In the genomic region with DNA sequence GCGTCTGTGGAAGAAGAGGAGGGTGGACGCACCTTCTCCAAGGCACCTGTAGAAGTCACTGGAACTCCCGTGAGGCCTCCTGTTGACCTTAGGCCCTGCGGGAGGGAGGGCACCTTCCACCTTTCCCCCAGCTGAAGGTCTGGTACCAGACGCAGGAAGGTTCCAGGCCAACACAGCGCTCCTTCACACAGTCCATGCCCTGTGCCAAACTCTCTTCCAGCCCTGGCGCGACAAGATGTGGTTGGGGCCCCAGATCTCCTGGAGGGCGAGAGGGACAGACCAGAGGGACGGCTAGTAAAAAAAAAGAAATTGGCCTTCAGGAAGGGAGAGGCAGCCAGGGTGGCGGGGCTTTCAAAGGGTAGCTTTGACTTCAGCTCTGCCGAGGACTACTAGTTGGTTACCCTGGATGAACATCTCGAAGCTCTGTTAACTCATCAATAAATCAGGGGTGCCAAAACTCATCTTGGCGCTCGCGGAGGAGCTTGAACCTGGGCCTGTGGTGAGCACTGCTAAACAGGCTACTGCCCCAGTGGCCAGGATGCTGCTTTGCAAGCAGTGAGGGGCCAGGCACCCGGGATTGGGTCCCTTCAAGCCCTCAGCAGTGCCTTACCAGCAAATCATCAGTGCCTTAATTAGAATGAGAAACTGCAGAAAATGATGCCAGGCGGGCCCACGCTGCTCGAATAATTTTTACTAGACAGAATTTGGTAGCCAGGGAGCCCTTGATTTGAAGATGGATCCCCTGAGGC, we compare ENCODE assay signal across 10 cellular contexts. TPM values are rescaled to one million over a fixed set of nuclear protein-coding genes. Genes with fewer than 3 reads are reported as not detected.
DNase-seq lines count a peak whose midpoint lies in the region; ATAC-seq lines count a peak whose summit lies in the region.
"Had no signal": no experiment of that assay in that cellular context is flagged by ENCODE, and none has a peak within 500 bp of the region (broad histone marks: within the 10 kb centered on the region; RNA-seq: fewer than 3 reads in every experiment).

No MANE protein-coding gene starts in this region.

- intact Hi-C loops in activated T-helper 1 cell treated with anti-CD3 and anti-CD28 coated beads, Interleukin-12 subunit alpha, Interleukin-12 subunit beta, Interleukin-2, Interleukin-4 antibody, amounts not matched to agents 30 ng/mL and 10 ng/mL and 1 ng/mL, durations not matched to agents 14 hours and 24 hours and 36 hours (cut with micrococcal nuclease), result no loop called here
- intact Hi-C loops in left ventricle myocardium superior (cut with micrococcal nuclease), result no loop called here

- peaks cover 26 to 31% (median 28%) of the 10 kb centered on the region in 3 donors for H3K36me3 ChIP-seq in skeletal muscle tissue (ENCODE audit: control insufficient read depth in 3 of 3, insufficient read depth in 3 of 3, low read length in 3 of 3)

- ATAC-seq in left ventricle myocardium superior (peak; percentile 7), GM19452 (IDR thresholded peaks at IDR 0.05; ENCODE audit: unreplicated experiment) (no peak)

- H3K9me3 Mint-ChIP-seq in activated T-helper 1 cell treated with anti-CD3 and anti-CD28 coated beads, Interleukin-12 subunit alpha, Interleukin-12 subunit beta, Interleukin-2, Interleukin-4 antibody, amounts not matched to agents 30 ng/mL and 10 ng/mL and 1 ng/mL, durations not matched to agents 14 hours and 24 hours and 36 hours, result no peaks in the 10 kb centered on the region

- peak overlapping the region; percentile 39 for H3K4me3 Mint-ChIP-seq in activated T-helper 1 cell treated with anti-CD3 and anti-CD28 coated beads, Interleukin-12 subunit alpha, Interleukin-12 subunit beta, Interleukin-2, Interleukin-4 antibody, amounts not matched to agents 30 ng/mL and 10 ng/mL and 1 ng/mL, durations not matched to agents 14 hours and 24 hours and 36 hours

- no peak overlapping the region for H3K27ac ChIP-seq in skeletal muscle tissue (ENCODE audit: low read depth, low read length)
- H3K27ac ChIP-seq: sigmoid colon had no signal

- H3K9me3 ChIP-seq in skeletal muscle tissue (ENCODE audit: control insufficient read depth in 3 of 3, low read length in 3 of 3), result no peaks in the 10 kb centered on the region
- H3K9me3 ChIP-seq: sigmoid colon had no signal

- peaks cover 10 to 22% (median 18%) of the 10 kb centered on the region in 3 donors for H3K4me1 ChIP-seq in skeletal muscle tissue (ENCODE audit: control insufficient read depth in 3 of 3, insufficient read depth in 3 of 3, low read length in 3 of 3)

- peaks cover 40% of the 10 kb centered on the region for H3K27me3 Mint-ChIP-seq in activated T-helper 1 cell treated with anti-CD3 and anti-CD28 coated beads, Interleukin-12 subunit alpha, Interleukin-12 subunit beta, Interleukin-2, Interleukin-4 antibody, amounts not matched to agents 30 ng/mL and 10 ng/mL and 1 ng/mL, durations not matched to agents 14 hours and 24 hours and 36 hours (ENCODE audit: insufficient read depth)

- H3K9ac ChIP-seq in skeletal muscle tissue (ENCODE audit: low read depth in 1 of 3, low read length in 3 of 3), result peak overlapping the region in 2 of 3 donors; percentile 32 to 54

- peaks cover 26% of the 10 kb centered on the region for H3K36me3 Mint-ChIP-seq in activated T-helper 1 cell treated with anti-CD3 and anti-CD28 coated beads, Interleukin-12 subunit alpha, Interleukin-12 subunit beta, Interleukin-2, Interleukin-4 antibody, amounts not matched to agents 30 ng/mL and 10 ng/mL and 1 ng/mL, durations not matched to agents 14 hours and 24 hours and 36 hours (ENCODE audit: low read depth)

- H3K4me1 Mint-ChIP-seq in activated T-helper 1 cell treated with anti-CD3 and anti-CD28 coated beads, Interleukin-12 subunit alpha, Interleukin-12 subunit beta, Interleukin-2, Interleukin-4 antibody, amounts not matched to agents 30 ng/mL and 10 ng/mL and 1 ng/mL, durations not matched to agents 14 hours and 24 hours and 36 hours (ENCODE audit: low read depth), result no peaks in the 10 kb centered on the region

- DNase-seq in NCI-H82 (lab: John Stamatoyannopoulos, UW), result peak; percentile 52
- no peak for DNase-seq in NCI-H82 treated with DMSO at 0.1 percent for 48 hours (lab: John Stamatoyannopoulos, UW; ENCODE audit: unreplicated experiment)
- no peak for DNase-seq in activated T-helper 1 cell treated with anti-CD3 and anti-CD28 coated beads, Interleukin-12 subunit alpha, Interleukin-12 subunit beta, Interleukin-2, Interleukin-4 antibody, amounts not matched to agents 30 ng/mL and 10 ng/mL and 1 ng/mL, durations not matched to agents 14 hours and 24 hours and 36 hours (ENCODE audit: low spot score)
- DNase-seq in left ventricle myocardium superior, result no peak
- no peak for DNase-seq in D341Med (ENCODE audit: low spot score)
- no peak for DNase-seq in NCI-H2081 (lab: John Stamatoyannopoulos, UW)
- DNase-seq: sigmoid colon had no signal

- H3K27me3 ChIP-seq in skeletal muscle tissue (ENCODE audit: control insufficient read depth in 3 of 3, insufficient read depth in 3 of 3, low read length in 3 of 3), result peaks cover 34 to 41% (median 41%) of the 10 kb centered on the region in 3 donors

- H3K4me3 ChIP-seq in skeletal muscle tissue (ENCODE audit: low read length in 3 of 3), result peak overlapping the region in 2 of 3 donors; percentile 45 to 64

- no peak overlapping the region for H3K27ac Mint-ChIP-seq in activated T-helper 1 cell treated with anti-CD3 and anti-CD28 coated beads, Interleukin-12 subunit alpha, Interleukin-12 subunit beta, Interleukin-2, Interleukin-4 antibody, amounts not matched to agents 30 ng/mL and 10 ng/mL and 1 ng/mL, durations not matched to agents 14 hours and 24 hours and 36 hours

RNA-seq across cellular contexts. Expression of a gene that starts 14.9 kb away (rescaled TPM):
- 22.2 and 23.0 TPM in 2 replicates for total RNA-seq in activated T-helper 1 cell treated with anti-CD3 and anti-CD28 coated beads, Interleukin-12 subunit alpha, Interleukin-12 subunit beta, Interleukin-2, Interleukin-4 antibody, amounts not matched to agents 30 ng/mL and 10 ng/mL and 1 ng/mL, durations not matched to agents 14 hours and 24 hours and 36 hours
- 11.5 TPM for total RNA-seq in left ventricle myocardium superior
- 9.9 TPM for total RNA-seq in skeletal muscle tissue

RNA-seq across cellular contexts. Expression of a gene that starts 28.0 kb away (rescaled TPM):
- 0.29 TPM in 1 of 2 replicates, not detected in the other for total RNA-seq in activated T-helper 1 cell treated with anti-CD3 and anti-CD28 coated beads, Interleukin-12 subunit alpha, Interleukin-12 subunit beta, Interleukin-2, Interleukin-4 antibody, amounts not matched to agents 30 ng/mL and 10 ng/mL and 1 ng/mL, durations not matched to agents 14 hours and 24 hours and 36 hours
- not detected for total RNA-seq in left ventricle myocardium superior
- total RNA-seq in skeletal muscle tissue, result not detected
- total RNA-seq: activated CD8-positive, alpha-beta memory T cell treated with anti-CD3 and anti-CD28 coated beads for 36 hours had no signal

RNA-seq across cellular contexts. Expression of a gene that starts 32.9 kb away (rescaled TPM):
- total RNA-seq in activated T-helper 1 cell treated with anti-CD3 and anti-CD28 coated beads, Interleukin-12 subunit alpha, Interleukin-12 subunit beta, Interleukin-2, Interleukin-4 antibody, amounts not matched to agents 30 ng/mL and 10 ng/mL and 1 ng/mL, durations not matched to agents 14 hours and 24 hours and 36 hours, result 23.2 and 29.0 TPM in 2 replicates
- 3.1 TPM for total RNA-seq in left ventricle myocardium superior
- 6.3 TPM for total RNA-seq in skeletal muscle tissue

RNA-seq across cellular contexts. Expression of a gene that starts 40.9 kb away (rescaled TPM):
- 29.2 and 30.1 TPM in 2 replicates for total RNA-seq in activated T-helper 1 cell treated with anti-CD3 and anti-CD28 coated beads, Interleukin-12 subunit alpha, Interleukin-12 subunit beta, Interleukin-2, Interleukin-4 antibody, amounts not matched to agents 30 ng/mL and 10 ng/mL and 1 ng/mL, durations not matched to agents 14 hours and 24 hours and 36 hours
- total RNA-seq in left ventricle myocardium superior, result 20.0 TPM
- total RNA-seq in skeletal muscle tissue, result 26.1 TPM

RNA-seq across cellular contexts. Expression of a gene that starts 44.2 kb away (rescaled TPM):
- total RNA-seq in activated T-helper 1 cell treated with anti-CD3 and anti-CD28 coated beads, Interleukin-12 subunit alpha, Interleukin-12 subunit beta, Interleukin-2, Interleukin-4 antibody, amounts not matched to agents 30 ng/mL and 10 ng/mL and 1 ng/mL, durations not matched to agents 14 hours and 24 hours and 36 hours, result not detected in 2 replicates
- not detected for total RNA-seq in left ventricle myocardium superior
- total RNA-seq in skeletal muscle tissue, result not detected
- total RNA-seq: activated CD8-positive, alpha-beta memory T cell treated with anti-CD3 and anti-CD28 coated beads for 36 hours; sigmoid colon had no signal
